Comparison of ENCODE assay signal across 8 cellular contexts in the genomic region with DNA sequence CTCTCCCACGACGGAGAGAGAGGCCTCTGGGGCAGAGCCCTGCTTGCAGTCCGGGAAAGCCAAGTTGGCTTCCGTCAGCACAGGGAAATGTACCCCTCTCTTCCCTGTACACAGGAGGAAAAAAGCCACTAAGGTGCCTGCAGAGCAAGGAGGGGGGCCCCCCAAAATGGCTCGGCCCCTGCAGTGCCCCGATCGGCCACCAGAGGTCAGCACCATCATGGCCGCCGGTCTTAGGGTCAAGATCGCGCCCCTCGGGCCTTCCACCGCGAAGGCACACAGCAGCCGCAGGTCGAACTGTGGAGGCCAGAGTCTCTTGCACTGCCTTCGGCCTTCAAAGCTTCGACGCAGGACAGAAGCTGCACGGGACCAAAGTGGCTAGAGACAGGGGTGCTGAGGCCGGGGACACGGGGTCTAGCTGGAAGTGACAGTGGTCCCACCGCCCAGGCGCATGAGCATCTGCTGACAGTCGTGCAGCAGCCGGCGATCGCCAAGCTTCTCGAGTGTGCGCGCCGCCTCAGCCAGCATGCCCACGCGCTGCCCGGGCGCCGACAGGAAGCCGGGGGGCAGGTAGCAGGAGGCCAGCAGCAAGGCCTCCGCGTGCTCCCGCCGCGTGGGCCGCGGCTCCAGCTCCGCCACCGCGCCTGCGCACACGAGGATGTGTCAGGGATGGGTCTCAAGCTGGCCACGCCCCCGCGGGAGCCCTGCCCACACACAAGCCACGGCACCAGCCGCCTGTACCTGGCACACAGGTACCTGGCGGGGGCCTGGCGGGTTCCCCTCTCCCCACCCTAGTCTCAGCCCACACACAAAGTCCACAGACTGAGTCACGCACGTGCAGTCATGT. TPM values are rescaled to one million over a fixed set of nuclear protein-coding genes. Genes with fewer than 3 reads are reported as not detected.
A peak's percentile ranks its signal among the peaks of the same experiment; 100 is the strongest.
DNase-seq lines count a peak whose midpoint lies in the region; ATAC-seq and TF ChIP-seq lines count a peak whose summit lies in the region.

No MANE protein-coding gene starts in this region.

- peaks cover 40% of the 10 kb centered on the region for H3K4me1 Mint-ChIP-seq in neural crest cell

- no peak for ATAC-seq in GM21526 (IDR thresholded peaks at IDR 0.05; ENCODE audit: low FRiP score, unreplicated experiment)

- H3K27me3 ChIP-seq in OCI-LY3 (ENCODE audit: low read depth, low read length) (no peaks in the 10 kb centered on the region), suprapubic skin (no peaks in the 10 kb centered on the region)

- H2AFZ ChIP-seq in OCI-LY3 (ENCODE audit: low read depth, low read length), result no peak overlapping the region

- H3K36me3 ChIP-seq in OCI-LY3 (replicated peaks; ENCODE audit: low read depth, low read length) (no peaks in the 10 kb centered on the region), suprapubic skin (peaks cover 31% of the 10 kb centered on the region)

- peaks cover 6% of the 10 kb centered on the region for H3K36me3 Mint-ChIP-seq in neural crest cell (ENCODE audit: low read depth)

- H3K4me3 ChIP-seq in OCI-LY3 (ENCODE audit: low read length), result no peak overlapping the region
- H3K4me3 ChIP-seq in suprapubic skin, result no peak overlapping the region

- no peak overlapping the region for H3K27ac Mint-ChIP-seq in neural crest cell (ENCODE audit: unreplicated experiment)

- H4K20me1 ChIP-seq in OCI-LY3 (ENCODE audit: insufficient read depth, low read length), result no peaks in the 10 kb centered on the region

- WGBS in suprapubic skin, result 20% methylated on average over 11 of the region's 59 CpGs

- H3K79me2 ChIP-seq in OCI-LY3 (ENCODE audit: low read length), result no peaks in the 10 kb centered on the region

- H3K27ac ChIP-seq in OCI-LY3 (ENCODE audit: low read length) (no peak overlapping the region), suprapubic skin (peak overlapping the region; percentile 43)

- peaks cover 25% of the 10 kb centered on the region for H3K27me3 Mint-ChIP-seq in neural crest cell (ENCODE audit: low read depth)

- H3K9me3 Mint-ChIP-seq in neural crest cell, result no peaks in the 10 kb centered on the region

- H3K9me3 ChIP-seq in OCI-LY3 (ENCODE audit: insufficient read depth, low read length) (no peaks in the 10 kb centered on the region), suprapubic skin (no peaks in the 10 kb centered on the region)

- no peak overlapping the region for H3K9ac ChIP-seq in OCI-LY3 (ENCODE audit: low read length)

- H3K4me1 ChIP-seq in OCI-LY3 (ENCODE audit: low read length), result peaks cover 2% of the 10 kb centered on the region; the same call in 1 of the 2 replicates
- peaks cover 70% of the 10 kb centered on the region for H3K4me1 ChIP-seq in suprapubic skin

- DNase-seq in NCI-H2196 (lab: John Stamatoyannopoulos, UW; ENCODE audit: unreplicated experiment) (peak; percentile 42), NCI-H2196 treated with DMSO at 0.1 percent for 48 hours (lab: John Stamatoyannopoulos, UW; ENCODE audit: unreplicated experiment) (no peak), fibroblast of gingiva (ENCODE audit: low read depth) (peak; percentile 64), neural crest cell (ENCODE audit: low read depth, low spot score) (peak; percentile 92), suprapubic skin (ENCODE audit: low spot score in 2 of 2) (peak in 1 of 2 donors; percentile 85)
- DNase-seq in activated T-cell treated with anti-CD3 and anti-CD28 coated beads, Interleukin-2, amount 50 U/mL, for 48 hours, result peak; percentile 83 to 85

- TF ChIP-seq POLR2A in suprapubic skin (IDR thresholded peaks at IDR 0.05), result no peak

- peak overlapping the region; percentile 80 for H3K4me3 Mint-ChIP-seq in neural crest cell

- TF ChIP-seq CTCF in OCI-LY3 (IDR thresholded peaks at IDR 0.05; ENCODE audit: low read depth, low read length) (peak; percentile 54), neural crest cell (conservative IDR thresholded peaks at IDR 0.05) (peak; percentile 99), suprapubic skin (IDR thresholded peaks at IDR 0.05) (peak; percentile 99)

- TF ChIP-seq EP300 in suprapubic skin (IDR thresholded peaks at IDR 0.05), result no peak

- H3K4me2 ChIP-seq in OCI-LY3 (ENCODE audit: low read length), result no peak overlapping the region

RNA-seq across cellular contexts. Expression of a gene that starts 24.4 kb away (rescaled TPM):
- total RNA-seq in neural crest cell, result 128 and 132 TPM in 2 replicates
- 100 to 1,000 TPM in 2 of 4 donors, 10 to 100 TPM in 2; 78.1 to 124 (median 91.7) TPM for total RNA-seq in suprapubic skin
